In genomic region chr2:235666240-235666781, GRCh38 we compare ENCODE assay signal across 8 cellular contexts.
DNase-seq lines count a peak whose midpoint lies in the region; ATAC-seq and TF ChIP-seq lines count a peak whose summit lies in the region.

No MANE protein-coding gene starts in this region.

- H3K27ac ChIP-seq in heart left ventricle, result peak overlapping the region in 1 of 12 donors; percentile 33
- H3K27ac ChIP-seq in parathyroid adenoma, result peak overlapping the region; percentile 66

- H3K9ac ChIP-seq in adipocyte (ENCODE audit: low read length), result peak overlapping the region; percentile 52
- no peak overlapping the region for H3K9ac ChIP-seq in parathyroid adenoma

- H3K27me3 ChIP-seq in adipocyte (replicated peaks; ENCODE audit: control insufficient read depth, insufficient read depth, low read length) (no peaks in the 10 kb centered on the region), heart left ventricle (peaks cover 0 to 30% (median 0%) of the 10 kb centered on the region in 9 donors), parathyroid adenoma (ENCODE audit: control insufficient read depth, insufficient read depth, low read length) (no peaks in the 10 kb centered on the region)

- no peak for TF ChIP-seq CTCF in heart left ventricle (IDR thresholded peaks at IDR 0.05)
- TF ChIP-seq CTCF in parathyroid adenoma (IDR thresholded peaks at IDR 0.05), result no peak
- no peak for TF ChIP-seq CTCF in CD14-positive monocyte (IDR thresholded peaks at IDR 0.05)

- no peaks in the 10 kb centered on the region for H3K36me3 ChIP-seq in adipocyte (ENCODE audit: control insufficient read depth, insufficient read depth, low read length, severe bottlenecking)
- H3K36me3 ChIP-seq in heart left ventricle, result no peaks in the 10 kb centered on the region
- no peaks in the 10 kb centered on the region for H3K36me3 ChIP-seq in parathyroid adenoma (ENCODE audit: control insufficient read depth, insufficient read depth, low read length)

- H3K4me1 Mint-ChIP-seq in CD14-positive monocyte, result no peaks in the 10 kb centered on the region

- peak overlapping the region; percentile 48 for H3K4me2 ChIP-seq in parathyroid adenoma (ENCODE audit: low read length)

- peak overlapping the region; percentile 65 for H2AFZ ChIP-seq in parathyroid adenoma

- WGBS in heart left ventricle, 4 donors, result 1 to 3% (median 1%) methylated on average over 4 of the region's 4 CpGs

- DNase-seq in DMS153 (lab: John Stamatoyannopoulos, UW) (peak; percentile 61), NCI-H146 (lab: John Stamatoyannopoulos, UW) (peak; percentile 60), adipocyte (ENCODE audit: low read depth) (peak; percentile 88), heart left ventricle (peak in 2 of 5 donors; percentile 55), NOMO-1 treated with DMSO at 0.1 percent for 48 hours (lab: John Stamatoyannopoulos, UW; ENCODE audit: unreplicated experiment) (no peak), CD14-positive monocyte (ENCODE audit: low spot score) (no peak)

- peak overlapping the region; percentile 72 for H3K4me3 ChIP-seq in adipocyte (ENCODE audit: low read length)
- peak overlapping the region in 10 of 12 donors; percentile 17 to 54 (median 44) for H3K4me3 ChIP-seq in heart left ventricle
- H3K4me3 ChIP-seq in parathyroid adenoma (ENCODE audit: low read depth, low read length), result peak overlapping the region; percentile 23

- H3K4me1 ChIP-seq in adipocyte (ENCODE audit: control insufficient read depth, insufficient read depth, low read length) (peaks cover 16% of the 10 kb centered on the region), heart left ventricle (peaks cover 0 to 36% (median 16%) of the 10 kb centered on the region in 12 donors), parathyroid adenoma (peaks cover 6% of the 10 kb centered on the region)

- H3K79me2 ChIP-seq in parathyroid adenoma, result peaks cover 13% of the 10 kb centered on the region

- TF ChIP-seq POLR2A in heart left ventricle (IDR thresholded peaks at IDR 0.05), result no peak

- peaks cover 42 to 54% (median 47%) of the 10 kb centered on the region in 3 donors for H3K27me3 Mint-ChIP-seq in CD14-positive monocyte (ENCODE audit: low read depth in 3 of 3)

- intact Hi-C loops in heart left ventricle (cut with DNase I) (loop anchor here in 5 of 10 donors (5.0 to 10.0 kb wide), 3 partner anchors 69 to 252 kb away; partner anchors contain the start of gene AGAP1 (in 1 of the 5)), CD14-positive monocyte (cut with micrococcal nuclease) (no loop called here)

- H3K9me3 ChIP-seq in adipocyte (ENCODE audit: control insufficient read depth, low read length) (no peaks in the 10 kb centered on the region), heart left ventricle (no peaks in the 10 kb centered on the region), parathyroid adenoma (ENCODE audit: control insufficient read depth, low read length) (no peaks in the 10 kb centered on the region)

- H3K9me3 Mint-ChIP-seq in CD14-positive monocyte, result peaks cover 0 to 3% (median 0%) of the 10 kb centered on the region in 7 donors

- peaks cover 0 to 2% of the 10 kb centered on the region in 2 donors for H3K36me3 Mint-ChIP-seq in CD14-positive monocyte

- H3K4me3 Mint-ChIP-seq in CD14-positive monocyte, result peak overlapping the region in 1 of 2 donors; percentile 54

- ATAC-seq in heart left ventricle (peak; percentile 39 to 71 (median 62)), GM18517 (IDR thresholded peaks at IDR 0.05; ENCODE audit: unreplicated experiment) (no peak)

- H3K27ac Mint-ChIP-seq in CD14-positive monocyte, result no peak overlapping the region

Comparison
In these comparisons a context has a peak if more than half of its experiments do, and no peak if none do; other contexts are left out.
1. DNase-seq: peak in DMS153 (single experiment), NCI-H146 (single experiment) and adipocyte (single experiment); none in NOMO-1 treated with DMSO at 0.1 percent for 48 hours (single experiment) and CD14-positive monocyte (single experiment).
2. Peak in every context shown above with its lines, with median percentiles within 50 percentile points of each other: H3K4me3 ChIP-seq.